In the genomic region with DNA sequence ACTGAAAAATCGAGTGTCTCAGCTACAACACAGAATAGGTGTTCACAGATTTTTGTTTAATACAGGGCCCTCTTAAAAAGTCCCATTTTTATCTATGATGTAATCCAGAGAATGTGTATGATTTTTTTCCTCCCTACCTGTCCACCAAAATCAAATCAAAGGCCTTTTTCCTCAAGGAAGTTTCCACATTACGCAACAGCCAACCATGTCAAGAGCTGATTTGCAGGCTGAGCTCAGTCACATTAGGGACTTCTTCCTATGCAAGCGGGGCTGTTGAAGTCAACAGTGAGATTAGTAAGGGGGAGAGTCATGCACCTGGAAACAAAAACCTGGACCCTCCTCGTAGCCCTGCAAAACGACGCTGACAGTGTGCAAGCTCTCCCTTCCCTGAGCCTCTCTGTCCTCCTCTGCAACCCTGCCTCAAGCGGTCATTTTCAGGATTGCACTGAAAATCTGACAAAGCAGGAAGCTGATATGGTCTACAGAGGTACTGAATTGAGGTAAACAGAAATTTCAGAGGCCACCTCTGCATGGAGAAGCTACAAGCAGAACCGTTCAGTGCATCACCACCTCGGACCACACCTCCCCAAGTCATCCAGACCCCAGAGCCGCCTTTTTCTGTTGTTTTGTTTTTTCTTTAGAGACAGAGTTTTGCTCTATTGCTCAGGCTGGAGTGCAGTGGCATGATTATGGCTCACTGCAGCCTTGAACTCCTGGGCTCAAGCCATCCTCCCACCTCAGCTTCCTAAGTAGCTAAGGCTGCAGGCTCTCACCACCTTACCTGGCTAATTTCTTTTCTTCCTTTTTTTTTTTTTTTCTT, we compare ENCODE assay signal across 10 cellular contexts. TPM values are rescaled to one million over a fixed set of nuclear protein-coding genes. Genes with fewer than 3 reads are reported as not detected.
A peak's percentile ranks its signal among the peaks of the same experiment; 100 is the strongest.
DNase-seq lines count a peak whose midpoint lies in the region; ATAC-seq and TF ChIP-seq lines count a peak whose summit lies in the region.
"Had no signal": no experiment of that assay in that cellular context is flagged by ENCODE, and none has a peak within 500 bp of the region (broad histone marks: within the 10 kb centered on the region; RNA-seq: fewer than 3 reads in every experiment).

No MANE protein-coding gene starts in this region.

- RAD21 ChIA-PET in HCT116 (lab: Charles Lee; ENCODE audit: low non-redundant PET in 1 of 2, low total read pairs in 2 of 2, uncharacterized antibody in 2 of 2, unreplicated experiment in 2 of 2), result no interaction called here

- CTCF ChIA-PET in HCT116 (lab: Charles Lee), result interaction anchor here (0.6 to 2.0 kb wide), 14 partner anchors 11 to 570 kb away, joined by 3 to 8 read pairs (median 4); partner anchors contain the start of gene SFXN1

- no peaks in the 10 kb centered on the region for H4K20me1 ChIP-seq in HCT116 (ENCODE audit: insufficient read depth)
- no peaks in the 10 kb centered on the region for H4K20me1 ChIP-seq in MM.1S (ENCODE audit: insufficient read depth, low read length)
- H4K20me1 ChIP-seq: BLaER1 had no signal

- H2AFZ ChIP-seq in HCT116 (ENCODE audit: low read depth, low read length, poor library complexity, severe bottlenecking) (peak overlapping the region; percentile 85), MM.1S (ENCODE audit: low read length) (peak overlapping the region; percentile 28)

- H3K9me2 ChIP-seq in HCT116 (ENCODE audit: insufficient read depth) (no peaks in the 10 kb centered on the region), MM.1S (replicated peaks; ENCODE audit: insufficient read depth, low read length) (no peaks in the 10 kb centered on the region)

- POLR2A ChIA-PET in HCT116 (lab: Charles Lee), result no interaction called here

- peak; percentile 41; the same call in 1 of the 2 replicates for TF ChIP-seq RAD21 in HCT116 (IDR thresholded peaks at IDR 0.05; ENCODE audit: low read depth)

- no TSS peak for BruUV-seq in HCT116 (replicated peaks; lab: Mats Ljungman, UMichigan)

- peaks cover 15% of the 10 kb centered on the region for H3F3A ChIP-seq in MM.1S (ENCODE audit: insufficient read depth, low read length)

- H3K9ac ChIP-seq in HCT116 (ENCODE audit: low read length) (no peak overlapping the region), MM.1S (ENCODE audit: low read length) (no peak overlapping the region)
- H3K9ac ChIP-seq: BLaER1 had no signal

- TF ChIP-seq CTCF in HCT116 (IDR thresholded peaks at IDR 0.05 in 2 of 3, conservative IDR thresholded peaks at IDR 0.05 in 1 of 3; ENCODE audit: borderline replicate concordance in 1 of 3, insufficient read depth in 1 of 3, low read depth in 2 of 3, low read length in 2 of 3) (peak; percentile 20 to 80 (median 69); a peak in 5 of 6 replicates), MM.1S (IDR thresholded peaks at IDR 0.05; ENCODE audit: low read length) (peak; percentile 76), adrenal gland (IDR thresholded peaks at IDR 0.05) (peak; percentile 45 to 66 (median 54))

- H3K27ac ChIP-seq in HCT116 (ENCODE audit: low read depth, low read length), result no peak overlapping the region
- no peak overlapping the region for H3K27ac ChIP-seq in MM.1S (ENCODE audit: low read length)
- H3K27ac ChIP-seq in adrenal gland, result no peak overlapping the region
- H3K27ac ChIP-seq: BLaER1 had no signal

- no peaks in the 10 kb centered on the region for H3K36me3 ChIP-seq in HCT116 (ENCODE audit: control insufficient read depth in 1 of 2, insufficient read depth in 2 of 2, low read length in 2 of 2)
- no peaks in the 10 kb centered on the region for H3K36me3 ChIP-seq in MM.1S (replicated peaks; ENCODE audit: insufficient read depth, low read length)
- H3K36me3 ChIP-seq in adrenal gland (replicated peaks in 1 of 2), result no peaks in the 10 kb centered on the region
- H3K36me3 ChIP-seq: BLaER1 had no signal

- WGBS in adrenal gland, 4 donors, result 20 to 22% (median 21%) methylated on average over 10 of the region's 10 CpGs

- H3K4me2 ChIP-seq in HCT116 (ENCODE audit: low read length), result peak overlapping the region; percentile 33; the same call in 1 of the 2 replicates
- H3K4me2 ChIP-seq in MM.1S (ENCODE audit: low read depth, low read length), result peak overlapping the region; percentile 16; the same call in 1 of the 2 replicates
- H3K4me2 ChIP-seq: BLaER1 had no signal

- H3K79me2 ChIP-seq in HCT116 (ENCODE audit: insufficient read depth, low read length) (no peaks in the 10 kb centered on the region), MM.1S (ENCODE audit: low read length) (no peaks in the 10 kb centered on the region)

- H3K9me3 ChIP-seq in HCT116 (ENCODE audit: control insufficient read depth in 1 of 2, insufficient read depth in 1 of 2, low read depth in 1 of 2, low read length in 2 of 2) (no peaks in the 10 kb centered on the region), MM.1S (replicated peaks; ENCODE audit: insufficient read depth, low read length) (no peaks in the 10 kb centered on the region), adrenal gland (replicated peaks in 1 of 3) (no peaks in the 10 kb centered on the region)
- H3K9me3 ChIP-seq: BLaER1 had no signal

- H3K4me3 ChIP-seq in HCT116 (replicated peaks in 1 of 2; ENCODE audit: low read depth in 1 of 2, low read length in 2 of 2), result no peak overlapping the region
- no peak overlapping the region for H3K4me3 ChIP-seq in MM.1S (ENCODE audit: low read length)
- no peak overlapping the region for H3K4me3 ChIP-seq in adrenal gland
- H3K4me3 ChIP-seq: BLaER1 had no signal

- DNase-seq in NCI-H1436 (lab: John Stamatoyannopoulos, UW) (peak; percentile 59), NCI-H1436 treated with DMSO at 0.1 percent for 48 hours (lab: John Stamatoyannopoulos, UW) (no peak), HCT116 (ENCODE audit: low read depth, low spot score) (peak; percentile 41), MM.1S (peak; percentile 76), SW 1271 (lab: John Stamatoyannopoulos, UW) (peak; percentile 13 to 39), adrenal gland (peak in 6 of 7 donors; percentile 29 to 62 (median 42)), inferior parietal cortex (ENCODE audit: extremely low spot score) (peak; percentile 74)
- peak; percentile 69 to 71 for DNase-seq in stimulated activated CD4-positive, alpha-beta T cell treated with anti-CD3 and anti-CD28 coated beads, Interleukin-2, amount 100 ng/mL, for 48 hours
- DNase-seq: left cardiac atrium had no signal

- H3K4me1 ChIP-seq in HCT116 (ENCODE audit: control insufficient read depth in 1 of 2, insufficient read depth in 2 of 2, low read length in 2 of 2) (peaks cover 7% of the 10 kb centered on the region in 2 experiments; a peak in 2 of 4 replicates), MM.1S (ENCODE audit: low read length) (peaks cover 21% of the 10 kb centered on the region), adrenal gland (replicated peaks in 1 of 2) (no peaks in the 10 kb centered on the region)
- H3K4me1 ChIP-seq: BLaER1 had no signal

- intact Hi-C loops in HCT116 (cut with micrococcal nuclease) (no loop called here), adrenal gland (cut with DNase I) (no loop called here)

- no peak for TF ChIP-seq POLR2A in HCT116 (IDR thresholded peaks at IDR 0.05; ENCODE audit: borderline replicate concordance, extremely low read depth, insufficient read depth, insufficient read length)
- no peak for TF ChIP-seq POLR2A in adrenal gland (IDR thresholded peaks at IDR 0.05)

- ATAC-seq in HCT116, result peak; percentile 96

- no peaks in the 10 kb centered on the region for H3K27me3 ChIP-seq in HCT116 (ENCODE audit: insufficient read depth, low read length)
- H3K27me3 ChIP-seq in MM.1S (replicated peaks; ENCODE audit: insufficient read depth, low read length), result no peaks in the 10 kb centered on the region
- H3K27me3 ChIP-seq in adrenal gland, result no peaks in the 10 kb centered on the region
- H3K27me3 ChIP-seq: BLaER1 had no signal

TF ChIP-seq in HCT116, 20 proteins besides CTCF, POLR2A, EP300 and RAD21:
- TF ChIP-seq CEBPB (IDR thresholded peaks at IDR 0.05; ENCODE audit: low read depth) (peak; percentile 86), MAX (IDR thresholded peaks at IDR 0.05) (no peak), ZNF274 (IDR thresholded peaks at IDR 0.05; ENCODE audit: low read depth, low read length) (no peak)

RNA-seq across cellular contexts. Expression of gene SFXN1, which starts 13.7 kb away (rescaled TPM):
- 145 TPM for total RNA-seq in HCT116 (2021; ENCODE audit: unreplicated experiment)
- 156 and 163 TPM in 2 replicates for polyA plus RNA-seq in HCT116 (2012)
- 10 to 100 TPM; 34.0 to 84.4 (median 57.6) TPM for total RNA-seq in adrenal gland
- polyA plus RNA-seq in adrenal gland, result 100 to 1,000 TPM in 1 of 3 donors, 10 to 100 TPM in 2; 10.1 to 102 (median 10.4) TPM

RNA-seq across cellular contexts. Expression of gene DRD1, which starts 20.6 kb away (rescaled TPM):
- total RNA-seq in HCT116 (2021; ENCODE audit: unreplicated experiment) (0.54 TPM), adrenal gland (1 to 10 TPM in 1 of 8 donors, under 1 TPM in 7; 0.19 to 1.3 (median 0.42) TPM)
- 0.32 and 0.59 TPM in 2 replicates for polyA plus RNA-seq in HCT116 (2012)
- under 1 TPM; 0.09 to 0.24 (median 0.16) TPM for polyA plus RNA-seq in adrenal gland
